In genomic region chr11:5624489-5625278, GRCh38 we compare ENCODE assay signal across 8 cellular contexts. TPM values are rescaled to one million over a fixed set of nuclear protein-coding genes. Genes with fewer than 3 reads are reported as not detected.
DNase-seq lines count a peak whose midpoint lies in the region; ATAC-seq, FAIRE-seq and TF ChIP-seq lines count a peak whose summit lies in the region.

Gene TRIM34 (plus strand): TSS chr11:5625001. CDS start chr11:5632332, 7,331 bp downstream.

- no peak for TF ChIP-seq CTCF in GM12878 (IDR thresholded peaks at IDR 0.05 in 2 of 3, conservative IDR thresholded peaks at IDR 0.05 in 1 of 3; ENCODE audit: control insufficient read depth in 2 of 3, extremely low read depth in 1 of 3, insufficient read depth in 1 of 3, low read depth in 3 of 3, low read length in 3 of 3)

- WGBS in GM12878 (ENCODE audit: insufficient coverage, insufficient replicate concordance, low lambda C conversion rate, missing lambda C conversion rate): 0% methylated on average over 7 of the region's 7 CpGs
- WGBS in iPS DF 6.9 (ENCODE audit: insufficient coverage, insufficient read length): no CpG with 5 or more reads among the region's 7 CpGs

- SMC1A ChIA-PET in GM12878 (lab: Charles Lee; ENCODE audit: uncharacterized antibody, unreplicated experiment): interaction anchor here (0.7 to 3.0 kb wide), 12 partner anchors 9 to 254 kb away, joined by 3 to 21 read pairs (median 3); partner anchors contain the start of genes TRIM22 and TRIM5

- POLR2A ChIA-PET in T-cell (lab: Charles Lee) (interaction anchor here in 1 of 2 donors (0.5 kb wide), 1 partner anchor 514 kb away, joined by 8 read pairs; no protein-coding TSS in a partner anchor), GM12878 (lab: Charles Lee) (interaction anchor here (0.9 to 4.1 kb wide), 10 partner anchors 10 to 132 kb away, joined by 3 to 38 read pairs (median 6); partner anchors contain the start of genes TRIM22 and TRIM5)

- H4K20me1 ChIP-seq in GM12878 (ENCODE audit: control insufficient read depth, insufficient read depth): no peaks in the 10 kb centered on the region

- TF ChIP-seq EP300 in GM12878 (IDR thresholded peaks at IDR 0.05; ENCODE audit: borderline replicate concordance in 1 of 2, control insufficient read depth in 1 of 2, low read depth in 2 of 2, low read length in 2 of 2): no peak

- H3K27me3 ChIP-seq in GM12878 (replicated peaks in 1 of 2; ENCODE audit: control insufficient read depth in 2 of 2, insufficient read depth in 2 of 2, low read length in 1 of 2): no peaks in the 10 kb centered on the region
- no peaks in the 10 kb centered on the region for H3K27me3 ChIP-seq in iPS DF 6.9 (ENCODE audit: control insufficient read depth, insufficient read depth, low read length)
- no peaks in the 10 kb centered on the region for H3K27me3 ChIP-seq in skeletal muscle tissue (ENCODE audit: control insufficient read depth in 3 of 3, insufficient read depth in 3 of 3, low read length in 3 of 3)

- H3K9me3 ChIP-seq in GM12878 (replicated peaks; ENCODE audit: control insufficient read depth, insufficient read depth, low read length): no peaks in the 10 kb centered on the region; the same call in 2 of the 3 replicates
- H3K9me3 ChIP-seq in iPS DF 6.9 (ENCODE audit: control insufficient read depth, insufficient read depth, low read length): no peaks in the 10 kb centered on the region
- no peaks in the 10 kb centered on the region for H3K9me3 ChIP-seq in skeletal muscle tissue (ENCODE audit: control insufficient read depth in 3 of 3, low read length in 3 of 3)

- H3K27ac ChIP-seq in GM12878 (ENCODE audit: control insufficient read depth, insufficient read depth): peak within 1 kb of the TSS; percentile 100
- H3K27ac ChIP-seq in iPS DF 6.9 (ENCODE audit: low read length): no peak within 1 kb of the TSS
- peak within 1 kb of the TSS; percentile 7 for H3K27ac ChIP-seq in skeletal muscle tissue (ENCODE audit: low read depth, low read length)

- RAD21 ChIA-PET in GM12878 (lab: Charles Lee; ENCODE audit: unreplicated experiment): interaction anchor here (0.8 to 2.5 kb wide), 6 partner anchors 9 to 266 kb away, joined by 3 to 20 read pairs (median 3); partner anchors contain the start of genes TRIM22 and TRIM5

- DNase-seq in AML-193 (lab: John Stamatoyannopoulos, UW) (peak; percentile 87), T-cell (peak; percentile 12 to 77 (median 52)), GM12878 (ENCODE audit: low read depth, low spot score) (peak; percentile 90), iPS DF 6.9 (ENCODE audit: low read depth, low spot score) (peak; percentile 29), ecto neural progenitor cell (ENCODE audit: low spot score) (no peak)

- TF ChIP-seq POLR2A in GM12878 (IDR thresholded peaks at IDR 0.05; ENCODE audit: low read depth, low read length): peak; percentile 84

- CTCF ChIA-PET in T-cell (lab: Charles Lee) (interaction anchor here (0.5 to 1.7 kb wide), 5 partner anchors 12 to 65 kb away, joined by 3 to 5 read pairs (median 3); partner anchors contain the start of genes TRIM22 (in 1 of the 2) and TRIM5 (in 1 of the 2)), GM12878 (lab: Yijun Ruan, JAX) (interaction anchor here (0.6 to 4.0 kb wide), 5 partner anchors 11 to 89 kb away, joined by 3 to 25 read pairs (median 4); partner anchors contain the start of gene TRIM5)

- H3K4me2 ChIP-seq in GM12878 (ENCODE audit: control insufficient read depth, insufficient read depth): peak within 1 kb of the TSS; percentile 82

- peaks cover 20% of the 10 kb centered on the region for H3K36me3 Mint-ChIP-seq in T-cell

- H3K4me1 ChIP-seq in GM12878 (ENCODE audit: control insufficient read depth, insufficient read depth, low read length) (peaks cover 2% of the 10 kb centered on the region; the same call in 1 of the 2 replicates), iPS DF 6.9 (ENCODE audit: control insufficient read depth, insufficient read depth, low read length) (peaks cover 3% of the 10 kb centered on the region; the same call in 1 of the 2 replicates), skeletal muscle tissue (ENCODE audit: control insufficient read depth in 3 of 3, insufficient read depth in 3 of 3, low read length in 3 of 3) (peaks cover 5 to 15% (median 6%) of the 10 kb centered on the region in 3 donors)

- TSS peak; percentile 98 for BruUV-seq in GM12878 (replicated peaks; lab: Mats Ljungman, UMichigan)

- H3K4me1 Mint-ChIP-seq in T-cell: peaks cover 48 to 52% (median 52%) of the 10 kb centered on the region in 3 donors

- TF ChIP-seq RAD21 in GM12878 (IDR thresholded peaks at IDR 0.05; ENCODE audit: insufficient read depth, low read depth, low read length): no peak

- H3K4me3 ChIP-seq in GM12878 (peak within 1 kb of the TSS; percentile 97), iPS DF 6.9 (ENCODE audit: low read length) (no peak within 1 kb of the TSS), skeletal muscle tissue (ENCODE audit: low read length in 3 of 3) (peak within 1 kb of the TSS; percentile 68 to 91 (median 76))

- H3K9ac ChIP-seq in GM12878 (ENCODE audit: control insufficient read depth, insufficient read depth, low read length) (peak within 1 kb of the TSS; percentile 100), skeletal muscle tissue (ENCODE audit: low read depth in 1 of 3, low read length in 3 of 3) (peak within 1 kb of the TSS; percentile 35 to 80 (median 71))

- peak within 1 kb of the TSS; percentile 83 to 97 (median 87) for H3K4me3 Mint-ChIP-seq in T-cell

- no peaks in the 10 kb centered on the region for H3K9me3 Mint-ChIP-seq in T-cell

- intact Hi-C loops in GM12878 (cut with micrococcal nuclease; ENCODE audit: unreplicated experiment): loop anchor here (2.0 kb wide), 1 partner anchor 60 kb away; the partner anchor contains the start of gene TRIM5

- H3K36me3 ChIP-seq in GM12878 (ENCODE audit: control insufficient read depth in 2 of 2, insufficient read depth in 2 of 2, low read length in 1 of 2) (no peaks in the 10 kb centered on the region), iPS DF 6.9 (ENCODE audit: control insufficient read depth, insufficient read depth, low read length) (no peaks in the 10 kb centered on the region), skeletal muscle tissue (ENCODE audit: control insufficient read depth in 3 of 3, insufficient read depth in 3 of 3, low read length in 3 of 3) (no peaks in the 10 kb centered on the region)

- in situ Hi-C loops in GM12878 (cut with MboI): loop anchor here (10.0 kb wide), 1 partner anchor 1120 kb away; no protein-coding TSS in a partner anchor

- FAIRE-seq in GM12878 (lab: Jason Lieb, UNC): peak; percentile 88

- ATAC-seq in GM19397 (IDR thresholded peaks at IDR 0.05; ENCODE audit: unreplicated experiment): peak; percentile 93
- peak; percentile 96 for ATAC-seq in HG03520 (IDR thresholded peaks at IDR 0.05; ENCODE audit: unreplicated experiment)
- peak; percentile 96 to 98 (median 97) for ATAC-seq in T-cell (replicated peaks in 1 of 4)
- ATAC-seq in GM12878: peak; percentile 94

- H3K27me3 Mint-ChIP-seq in T-cell: no peaks in the 10 kb centered on the region

- H2AFZ ChIP-seq in GM12878 (ENCODE audit: control insufficient read depth, low read depth, low read length): peak within 1 kb of the TSS; percentile 73

- peak within 1 kb of the TSS; percentile 92 to 93 for H3K27ac Mint-ChIP-seq in T-cell

- peaks cover 17% of the 10 kb centered on the region for H3K79me2 ChIP-seq in GM12878 (ENCODE audit: control insufficient read depth, insufficient read depth, low read length)

TF ChIP-seq in GM12878, 131 proteins besides CTCF, POLR2A, EP300 and RAD21 (continues in another document):
- no peak for TF ChIP-seq BHLHE40 (IDR thresholded peaks at IDR 0.05; ENCODE audit: borderline replicate concordance in 1 of 2, low read depth in 2 of 2, low read length in 1 of 2)
- no peak for TF ChIP-seq ZNF24 (IDR thresholded peaks at IDR 0.05)
- no peak; a peak in 1 of 4 replicates for TF ChIP-seq ETV6 (conservative IDR thresholded peaks at IDR 0.05 in 1 of 2, IDR thresholded peaks at IDR 0.05 in 1 of 2; ENCODE audit: borderline replicate concordance in 1 of 2, low read depth in 1 of 2)
- no peak for TF ChIP-seq NKRF (conservative IDR thresholded peaks at IDR 0.05)
- peak; percentile 83 for TF ChIP-seq NBN (IDR thresholded peaks at IDR 0.05)
- TF ChIP-seq YY1 (IDR thresholded peaks at IDR 0.05; ENCODE audit: low read depth, low read length): 0 out of 2 replicates have a peak, but pooled peaks have one; percentile 43
- TF ChIP-seq GATAD2B (conservative IDR thresholded peaks at IDR 0.05; ENCODE audit: low read depth): no peak

RNA-seq across cellular contexts. Expression of gene TRIM34, which starts in this region (rescaled TPM):
- total RNA-seq in T-cell (10 to 100 TPM in 3 of 5 donors, 1 to 10 TPM in 2; 7.4 to 13.5 (median 10.4) TPM), GM12878 (2014; rRNA removed) (21.0 and 31.6 TPM in 2 replicates), GM12878 (2014; rRNA removed; fragmentation: Illumina TruSeq; extraction: Trizol) (27.5 and 29.2 TPM in 2 replicates), GM12878 (2021) (16.7 and 18.1 TPM in 2 replicates), skeletal muscle tissue (6.8 TPM)
- 36.6 and 39.5 TPM in 2 replicates for total RNA-seq in GM12878 (2013; cell fraction: nucleolus; rRNA removed)
- 20.2 TPM for polyA plus RNA-seq in GM12878 (2011; ENCODE audit: low read depth)
- polyA plus RNA-seq in GM12878 (2011; rRNA removed) (51.4 and 68.7 TPM in 2 replicates), GM12878 (2014; fragmentation: Illumina TruSeq; extraction: Trizol) (29.0 and 37.0 TPM in 2 replicates), GM12878 (2014; fragmentation: Nextera tagmentation; extraction: Ambion mirVana) (10 to 100 TPM; 22.0 to 33.6 TPM), GM12878 (2014; rRNA removed) (16.4 and 19.9 TPM in 2 replicates), GM12878 (2016; fragmentation: Nextera tagmentation; extraction: Ambion mirVana) (10 to 100 TPM; 16.9 to 19.7 TPM)
- 19.2 and 27.7 TPM in 2 replicates for polyA plus RNA-seq in GM12878 (2011; cell fraction: cytosol; rRNA removed)
- 52.1 and 65.9 TPM in 2 replicates for polyA plus RNA-seq in GM12878 (2011; cell fraction: nucleus; rRNA removed)
- polyA plus RNA-seq in GM12878 (2012): 19.1 and 21.1 TPM in 2 replicates
- 32.7 and 36.4 TPM in 2 replicates for polyA minus RNA-seq in GM12878 (2011; rRNA and poly(A)+ RNA removed)
- polyA minus RNA-seq in GM12878 (2011; cell fraction: cytosol; rRNA and poly(A)+ RNA removed): 6.4 and 7.1 TPM in 2 replicates
- 8.7 and 12.1 TPM in 2 replicates for polyA minus RNA-seq in GM12878 (2011; cell fraction: nucleus; rRNA and poly(A)+ RNA removed)
